26 cellular contexts compared by ENCODE assay signal in the genomic region with DNA sequence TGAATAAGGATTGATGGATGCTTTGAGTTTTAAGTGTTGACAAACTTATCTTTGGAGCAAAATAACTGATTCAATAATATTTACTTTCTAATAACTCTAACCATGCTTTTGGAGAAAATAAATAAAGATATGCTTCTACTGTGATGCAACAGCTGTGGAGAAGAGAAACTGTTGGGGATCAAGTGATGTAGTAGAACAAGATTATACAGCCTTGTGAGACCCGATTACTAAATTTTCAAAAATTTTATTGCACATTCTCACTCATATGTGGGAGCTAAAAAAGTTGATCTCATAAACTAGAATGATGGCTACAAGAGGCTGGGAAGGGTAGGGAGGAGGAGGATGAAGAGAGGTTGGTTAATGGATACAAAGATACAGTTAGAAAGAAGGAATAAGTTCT.
A peak's percentile ranks its signal among the peaks of the same experiment; 100 is the strongest.
DNase-seq lines count a peak whose midpoint lies in the region; ATAC-seq, FAIRE-seq and TF ChIP-seq lines count a peak whose summit lies in the region.
"Had no signal": no experiment of that assay in that cellular context is flagged by ENCODE, and none has a peak within 500 bp of the region (broad histone marks: within the 10 kb centered on the region; RNA-seq: fewer than 3 reads in every experiment).

No MANE protein-coding gene starts in this region.

- FAIRE-seq in A549 (lab: Jason Lieb, UNC): peak; percentile 46
- FAIRE-seq: GM12878, GM12892, GM18507 had no signal

- DNase-seq in A549 (ENCODE audit: low read depth in 1 of 2, low spot score in 1 of 2) (no peak), amniotic epithelial cell (ENCODE audit: low read depth) (peak; percentile 67), fibroblast of villous mesenchyme (ENCODE audit: low read depth) (peak; percentile 55), NCI-H345 (lab: John Stamatoyannopoulos, UW) (no peak), occipital lobe (lab: John Stamatoyannopoulos, UW) (no peak)
- no peak for DNase-seq in activated CD8-positive, alpha-beta T cell treated with anti-CD3 and anti-CD28 coated beads, Interleukin-2, amount 10 ng/mL, durations not matched to agents 7 days and 5 days
- DNase-seq: ACHN; BE2C; C1 segment of cervical spinal cord; CD4-positive, alpha-beta memory T cell; CD4-positive, CD25-positive, alpha-beta regulatory T cell; CD8-positive, alpha-beta memory T cell; COR-L47; DMS 273 treated with DMSO at 0.1 percent for 48 hours; DMS153; DMS53; DMS79; DND-41; EL; GDM1 had no signal

- CTCF ChIA-PET in A549 (lab: Yijun Ruan, JAX): no interaction called here
- CTCF ChIA-PET in activated CD8-positive, alpha-beta T cell treated with anti-CD3 and anti-CD28 coated beads, Interleukin-2, amount 10 ng/mL, durations not matched to agents 7 days and 5 days (lab: Charles Lee): no interaction called here

- 0% methylated on average over 1 of the region's 1 CpG for WGBS in A549 (ENCODE audit: missing lambda C conversion rate)

- H3K4me1 ChIP-seq in A549: no peaks in the 10 kb centered on the region
- H3K4me1 ChIP-seq: BE2C, BLaER1 had no signal

- 0 out of 3 replicates have a peak, but pooled peaks cover 3% of the 10 kb centered on the region for H3K9me3 ChIP-seq in A549

- no peaks in the 10 kb centered on the region for H3K9me3 Mint-ChIP-seq in activated CD8-positive, alpha-beta T cell treated with anti-CD3 and anti-CD28 coated beads, Interleukin-2, amount 10 ng/mL, durations not matched to agents 7 days and 5 days (ENCODE audit: insufficient read depth)

- H3K27ac ChIP-seq in A549: no peak overlapping the region
- H3K27ac ChIP-seq: 22Rv1, BLaER1 had no signal

- no peak overlapping the region for H3K4me3 ChIP-seq in A549
- no peak overlapping the region for H3K4me3 ChIP-seq in fibroblast of villous mesenchyme (ENCODE audit: low read depth, low read length)
- H3K4me3 ChIP-seq: BLaER1, GM12878 had no signal

- no peak for TF ChIP-seq EP300 in A549 (IDR thresholded peaks at IDR 0.05)

- POLR2A ChIA-PET in A549 (lab: Yijun Ruan, JAX): no interaction called here
- POLR2A ChIA-PET in activated CD8-positive, alpha-beta T cell treated with anti-CD3 and anti-CD28 coated beads, Interleukin-2, amount 10 ng/mL, durations not matched to agents 7 days and 5 days (lab: Charles Lee): no interaction called here

- H3K4me2 ChIP-seq in A549: no peak overlapping the region
- H3K4me2 ChIP-seq: BLaER1 had no signal

- no peak for TF ChIP-seq POLR2A in A549 (IDR thresholded peaks at IDR 0.05; ENCODE audit: low read length)

- TF ChIP-seq RAD21 in A549 (conservative IDR thresholded peaks at IDR 0.05 in 1 of 2, IDR thresholded peaks at IDR 0.05 in 1 of 2): no peak

- H3K4me3 Mint-ChIP-seq in activated CD8-positive, alpha-beta T cell treated with anti-CD3 and anti-CD28 coated beads, Interleukin-2, amount 10 ng/mL, durations not matched to agents 7 days and 5 days: no peak overlapping the region
- H3K4me3 Mint-ChIP-seq: CD14-positive monocyte; CD4-positive, alpha-beta memory T cell; CD4-positive, CD25-positive, alpha-beta regulatory T cell; CD8-positive, alpha-beta memory T cell had no signal

- H3K36me3 Mint-ChIP-seq in activated CD8-positive, alpha-beta T cell treated with anti-CD3 and anti-CD28 coated beads, Interleukin-2, amount 10 ng/mL, durations not matched to agents 7 days and 5 days (ENCODE audit: low read depth): no peaks in the 10 kb centered on the region
- H3K36me3 Mint-ChIP-seq: CD14-positive monocyte; CD4-positive, alpha-beta memory T cell; CD4-positive, CD25-positive, alpha-beta regulatory T cell; CD8-positive, alpha-beta memory T cell had no signal

- TF ChIP-seq CTCF in A549 (IDR thresholded peaks at IDR 0.05) (no peak), fibroblast of villous mesenchyme (IDR thresholded peaks at IDR 0.05; ENCODE audit: insufficient read depth, low read depth, low read length) (no peak)

- H3K4me1 Mint-ChIP-seq in activated CD8-positive, alpha-beta T cell treated with anti-CD3 and anti-CD28 coated beads, Interleukin-2, amount 10 ng/mL, durations not matched to agents 7 days and 5 days (ENCODE audit: low read depth): no peaks in the 10 kb centered on the region
- H3K4me1 Mint-ChIP-seq: CD4-positive, alpha-beta memory T cell; CD4-positive, CD25-positive, alpha-beta regulatory T cell; CD8-positive, alpha-beta memory T cell had no signal

- H3K27me3 Mint-ChIP-seq in activated CD8-positive, alpha-beta T cell treated with anti-CD3 and anti-CD28 coated beads, Interleukin-2, amount 10 ng/mL, durations not matched to agents 7 days and 5 days (ENCODE audit: low read depth): peaks cover 1% of the 10 kb centered on the region

- ATAC-seq in A549: no peak
- no peak for ATAC-seq in activated CD8-positive, alpha-beta T cell treated with anti-CD3 and anti-CD28 coated beads, Interleukin-2, amount 10 ng/mL, durations not matched to agents 7 days and 5 days
- ATAC-seq: GM12878 had no signal

- no peak overlapping the region for H3K27ac Mint-ChIP-seq in activated CD8-positive, alpha-beta T cell treated with anti-CD3 and anti-CD28 coated beads, Interleukin-2, amount 10 ng/mL, durations not matched to agents 7 days and 5 days
- H3K27ac Mint-ChIP-seq: CD14-positive monocyte; CD4-positive, alpha-beta memory T cell; CD4-positive, CD25-positive, alpha-beta regulatory T cell; CD8-positive, alpha-beta memory T cell had no signal

TF ChIP-seq in A549, 52 proteins besides CTCF, POLR2A, EP300 and RAD21:
- TF ChIP-seq HOXA7 (CRISPR knock-in tag; IDR thresholded peaks at IDR 0.05) (no peak), GATA3 (IDR thresholded peaks at IDR 0.05; ENCODE audit: borderline replicate concordance) (no peak), PBX3 (IDR thresholded peaks at IDR 0.05) (no peak), CEBPB (IDR thresholded peaks at IDR 0.05) (no peak), CBX8 (IDR thresholded peaks at IDR 0.05) (no peak), FOXS1 (CRISPR knock-in tag; IDR thresholded peaks at IDR 0.05) (no peak), ZNF302 (CRISPR knock-in tag; IDR thresholded peaks at IDR 0.05) (no peak), BHLHE40 (IDR thresholded peaks at IDR 0.05; ENCODE audit: low read depth, low read length) (no peak), SREBF2 (IDR thresholded peaks at IDR 0.05) (no peak), CBX2 (IDR thresholded peaks at IDR 0.05; ENCODE audit: borderline replicate concordance, low read depth) (no peak), HOXB5 (CRISPR knock-in tag; IDR thresholded peaks at IDR 0.05) (no peak), NFE2L2 (conservative IDR thresholded peaks at IDR 0.05; ENCODE audit: low read length) (no peak)
- TF ChIP-seq, protein P1, sequence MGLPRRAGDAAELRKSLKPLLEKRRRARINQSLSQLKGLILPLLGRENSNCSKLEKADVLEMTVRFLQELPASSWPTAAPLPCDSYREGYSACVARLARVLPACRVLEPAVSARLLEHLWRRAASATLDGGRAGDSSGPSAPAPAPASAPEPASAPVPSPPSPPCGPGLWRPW (IDR thresholded peaks at IDR 0.05): no peak
- TF ChIP-seq, protein P2, sequence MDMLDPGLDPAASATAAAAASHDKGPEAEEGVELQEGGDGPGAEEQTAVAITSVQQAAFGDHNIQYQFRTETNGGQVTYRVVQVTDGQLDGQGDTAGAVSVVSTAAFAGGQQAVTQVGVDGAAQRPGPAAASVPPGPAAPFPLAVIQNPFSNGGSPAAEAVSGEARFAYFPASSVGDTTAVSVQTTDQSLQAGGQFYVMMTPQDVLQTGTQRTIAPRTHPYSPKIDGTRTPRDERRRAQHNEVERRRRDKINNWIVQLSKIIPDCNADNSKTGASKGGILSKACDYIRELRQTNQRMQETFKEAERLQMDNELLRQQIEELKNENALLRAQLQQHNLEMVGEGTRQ (IDR thresholded peaks at IDR 0.05): no peak
- TF ChIP-seq, protein P3, sequence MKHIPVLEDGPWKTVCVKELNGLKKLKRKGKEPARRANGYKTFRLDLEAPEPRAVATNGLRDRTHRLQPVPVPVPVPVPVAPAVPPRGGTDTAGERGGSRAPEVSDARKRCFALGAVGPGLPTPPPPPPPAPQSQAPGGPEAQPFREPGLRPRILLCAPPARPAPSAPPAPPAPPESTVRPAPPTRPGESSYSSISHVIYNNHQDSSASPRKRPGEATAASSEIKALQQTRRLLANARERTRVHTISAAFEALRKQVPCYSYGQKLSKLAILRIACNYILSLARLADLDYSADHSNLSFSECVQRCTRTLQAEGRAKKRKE (CRISPR knock-in tag; IDR thresholded peaks at IDR 0.05; ENCODE audit: low read depth): no peak

Comparison
In these comparisons a context has a peak if more than half of its experiments do, and no peak if none do; other contexts are left out.
1. DNase-seq: peak in amniotic epithelial cell (single experiment) and fibroblast of villous mesenchyme (single experiment); none in A549 (0 of 2), NCI-H345 (single experiment), activated CD8-positive, alpha-beta T cell treated with anti-CD3 and anti-CD28 coated beads, Interleukin-2, amount 10 ng/mL, durations not matched to agents 7 days and 5 days (single experiment) and occipital lobe (single experiment).